8 cellular contexts compared by ENCODE assay signal in the genomic region with DNA sequence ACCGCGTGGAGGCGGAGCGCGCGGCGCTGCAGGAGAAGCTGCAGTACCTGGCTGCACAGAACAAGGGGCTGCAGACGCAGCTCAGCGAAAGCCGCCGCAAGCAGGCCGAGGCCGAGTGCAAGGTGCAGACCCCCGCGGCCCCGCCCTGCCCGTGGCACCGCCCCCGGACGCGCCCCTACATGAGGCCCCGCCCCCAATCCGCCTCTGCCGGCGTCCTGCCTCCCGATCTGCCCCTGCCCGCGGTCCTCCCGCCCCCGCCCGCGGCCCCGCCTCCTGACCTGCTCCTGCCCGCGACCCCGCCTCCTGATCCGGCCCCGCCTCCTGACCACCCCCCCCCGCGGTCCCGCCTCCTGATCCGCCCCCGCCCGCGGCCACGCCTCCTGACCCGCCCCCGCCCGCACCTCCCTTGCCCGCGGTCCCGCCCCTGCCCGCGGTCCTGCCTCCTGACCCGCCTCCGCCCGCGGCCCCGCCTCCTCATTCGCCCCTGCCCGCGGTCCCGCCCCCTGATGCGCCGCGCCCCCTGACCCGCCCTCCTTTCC. TPM values are rescaled to one million over a fixed set of nuclear protein-coding genes. Genes with fewer than 3 reads are reported as not detected.
DNase-seq lines count a peak whose midpoint lies in the region; ATAC-seq and TF ChIP-seq lines count a peak whose summit lies in the region.

No MANE protein-coding gene starts in this region.

- no peak overlapping the region for H4K8ac ChIP-seq in neuronal stem cell (ENCODE audit: low read depth, low read length)

- intact Hi-C loops in transverse colon (cut with DNase I; ENCODE audit: low total_unique reads) (no loop called here), gastrocnemius medialis (cut with DNase I; ENCODE audit: low total_unique reads) (no loop called here)

- peak overlapping the region; percentile 96 for H3K18ac ChIP-seq in neuronal stem cell (ENCODE audit: low read length)

- H3K4ac ChIP-seq in neuronal stem cell (ENCODE audit: low read length), result no peak overlapping the region

- WGBS in neuronal stem cell (ENCODE audit: extremely low coverage in 2 of 2, insufficient read length in 2 of 2, insufficient replicate concordance in 1 of 2), 2 donors, result no CpG with 5 or more reads among the region's 67 CpGs
- 9% methylated on average over 22 of the region's 67 CpGs; no CpG with 5 or more reads in 1 of the 2 donors for WGBS in transverse colon (ENCODE audit: low coverage in 1 of 2), 2 donors

- peak overlapping the region; percentile 82 for H3K14ac ChIP-seq in neuronal stem cell (ENCODE audit: low read length)

- DNase-seq in NCI-H510A (lab: John Stamatoyannopoulos, UW), result peak; percentile 21
- no peak for DNase-seq in NCI-H510A treated with DMSO at 0.1 percent for 48 hours (lab: John Stamatoyannopoulos, UW)
- peak; percentile 85 for DNase-seq in activated CD8-positive, alpha-beta memory T cell treated with anti-CD3 and anti-CD28 coated beads, Interleukin-2, amount 50 U/mL, for 48 hours
- peak; percentile 88 for DNase-seq in epithelial cell of esophagus (ENCODE audit: low read depth)
- DNase-seq in neuronal stem cell (ENCODE audit: low spot score), result peak; percentile 93
- DNase-seq in transverse colon, result peak; percentile 81
- DNase-seq in gastrocnemius medialis, result no peak

- H2AK5ac ChIP-seq in neuronal stem cell (ENCODE audit: low read depth, low read length), result no peak overlapping the region

- H2BK15ac ChIP-seq in neuronal stem cell (ENCODE audit: low read length), result peak overlapping the region; percentile 96

- H4K91ac ChIP-seq in neuronal stem cell (ENCODE audit: low read depth, low read length, poor library complexity), result no peak overlapping the region

- H3K9me3 ChIP-seq in neuronal stem cell (replicated peaks in 1 of 2; ENCODE audit: control insufficient read depth in 2 of 2, insufficient read depth in 1 of 2, low read depth in 1 of 2, low read length in 2 of 2) (no peaks in the 10 kb centered on the region), transverse colon (no peaks in the 10 kb centered on the region), gastrocnemius medialis (no peaks in the 10 kb centered on the region)

- TF ChIP-seq EP300 in transverse colon (IDR thresholded peaks at IDR 0.05; ENCODE audit: low read depth), result no peak

- peak overlapping the region; percentile 58 for H2BK12ac ChIP-seq in neuronal stem cell (ENCODE audit: low read length)

- H3K9ac ChIP-seq in neuronal stem cell (ENCODE audit: low read depth, low read length, poor library complexity), result peak overlapping the region; percentile 95

- H3K23ac ChIP-seq in neuronal stem cell (ENCODE audit: low read depth, low read length, poor library complexity), result peak overlapping the region; percentile 97

- peak overlapping the region; percentile 45 for H2AFZ ChIP-seq in neuronal stem cell (ENCODE audit: low read length)

- no peak overlapping the region for H3K27ac ChIP-seq in neuronal stem cell (replicated peaks; ENCODE audit: low read length)
- H3K27ac ChIP-seq in transverse colon, result no peak overlapping the region
- H3K27ac ChIP-seq in gastrocnemius medialis, result no peak overlapping the region

- TF ChIP-seq POLR2A in transverse colon (IDR thresholded peaks at IDR 0.05), result no peak
- no peak for TF ChIP-seq POLR2A in gastrocnemius medialis (IDR thresholded peaks at IDR 0.05)

- peaks cover 2% of the 10 kb centered on the region for H3K79me1 ChIP-seq in neuronal stem cell (ENCODE audit: low read depth, low read length)

- peak overlapping the region; percentile 99 for H3K4me2 ChIP-seq in neuronal stem cell (ENCODE audit: insufficient read depth, low read length, poor library complexity, severe bottlenecking)

- H3K4me3 ChIP-seq in epithelial cell of esophagus (ENCODE audit: low read length) (peak overlapping the region; percentile 29), neuronal stem cell (ENCODE audit: low read length in 2 of 2) (peak overlapping the region; percentile 29 to 82), transverse colon (peak overlapping the region in 2 of 4 donors; percentile 21 to 32), gastrocnemius medialis (no peak overlapping the region)

- in situ Hi-C loops in transverse colon (cut with MboI; ENCODE audit: low pct_ligation_motif_present in 1 of 4, low pct_unique_long_range_greater_than_20kb in 1 of 4, low sequenced_read_pairs in 3 of 4) (no loop called here), gastrocnemius medialis (cut with MboI; ENCODE audit: low sequenced_read_pairs in 4 of 4) (no loop called here)

- H2BK120ac ChIP-seq in neuronal stem cell (ENCODE audit: low read depth, low read length), result no peak overlapping the region

- peak overlapping the region; percentile 53 for H2BK5ac ChIP-seq in neuronal stem cell (ENCODE audit: low read length)

- ATAC-seq in GM21367 (IDR thresholded peaks at IDR 0.05; ENCODE audit: unreplicated experiment), result no peak
- ATAC-seq in gastrocnemius medialis, result no peak

- peaks cover 11 to 20% of the 10 kb centered on the region in 2 donors for H3K4me1 ChIP-seq in neuronal stem cell (ENCODE audit: control insufficient read depth in 2 of 2, insufficient read depth in 1 of 2, low read depth in 1 of 2, low read length in 2 of 2)
- peaks cover 9 to 28% (median 19%) of the 10 kb centered on the region in 4 donors for H3K4me1 ChIP-seq in transverse colon
- H3K4me1 ChIP-seq in gastrocnemius medialis, result no peaks in the 10 kb centered on the region

- H3K27me3 ChIP-seq in neuronal stem cell (ENCODE audit: control insufficient read depth in 3 of 3, insufficient read depth in 3 of 3, low read depth in 1 of 3, low read length in 3 of 3), result peaks cover 0 to 47% (median 12%) of the 10 kb centered on the region in 3 experiments
- peaks cover 78% of the 10 kb centered on the region for H3K27me3 ChIP-seq in transverse colon
- H3K27me3 ChIP-seq in gastrocnemius medialis, result peaks cover 29 to 55% (median 47%) of the 10 kb centered on the region in 3 donors

- no peak for TF ChIP-seq CTCF in epithelial cell of esophagus (IDR thresholded peaks at IDR 0.05; ENCODE audit: insufficient read depth, low read depth, low read length, missing control alignments)
- no peak for TF ChIP-seq CTCF in transverse colon (IDR thresholded peaks at IDR 0.05)
- no peak for TF ChIP-seq CTCF in gastrocnemius medialis (IDR thresholded peaks at IDR 0.05 in 4 of 5, conservative IDR thresholded peaks at IDR 0.05 in 1 of 5)

- H3K36me3 ChIP-seq in neuronal stem cell (replicated peaks in 1 of 2; ENCODE audit: control insufficient read depth in 2 of 2, insufficient read depth in 2 of 2, low read length in 2 of 2), result peaks cover under 1 to 3% of the 10 kb centered on the region in 2 donors
- H3K36me3 ChIP-seq in transverse colon, result no peaks in the 10 kb centered on the region
- no peaks in the 10 kb centered on the region for H3K36me3 ChIP-seq in gastrocnemius medialis

RNA-seq across cellular contexts. Expression of a gene that starts 11.7 kb away (rescaled TPM):
- 21.9 TPM for polyA plus RNA-seq in neuronal stem cell (2013, experiment 1 of 2)
- polyA plus RNA-seq in neuronal stem cell (2013, experiment 2 of 2), result 22.3 TPM
- total RNA-seq in transverse colon (under 1 TPM in 1 of 4 donors, not detected in 3; 0.16 TPM), gastrocnemius medialis (not detected)

RNA-seq across cellular contexts. Expression of a gene that starts 25.8 kb away (rescaled TPM):
- polyA plus RNA-seq in neuronal stem cell (2013, experiment 1 of 2), result 0.17 TPM
- 0.24 TPM for polyA plus RNA-seq in neuronal stem cell (2013, experiment 2 of 2)
- 1 to 10 TPM in 1 of 4 donors, under 1 TPM in 1, not detected in 2; 0.79 to 1.5 TPM for total RNA-seq in transverse colon
- 1 to 10 TPM in 1 of 4 donors, not detected in 3; 2.1 TPM for total RNA-seq in gastrocnemius medialis

RNA-seq across cellular contexts. Expression of a gene that starts 32.5 kb away (rescaled TPM):
- polyA plus RNA-seq in neuronal stem cell (2013, experiment 1 of 2), result 7.4 TPM
- 7.5 TPM for polyA plus RNA-seq in neuronal stem cell (2013, experiment 2 of 2)
- total RNA-seq in transverse colon (10 to 100 TPM in 3 of 4 donors, 1 to 10 TPM in 1; 8.5 to 65.8 (median 15.0) TPM), gastrocnemius medialis (10 to 100 TPM; 17.5 to 24.6 (median 20.4) TPM)

RNA-seq across cellular contexts. Expression of a gene that starts 41.2 kb away (rescaled TPM):
- polyA plus RNA-seq in neuronal stem cell (2013, experiment 1 of 2), result 32.5 TPM
- 32.3 TPM for polyA plus RNA-seq in neuronal stem cell (2013, experiment 2 of 2)
- total RNA-seq in transverse colon (100 to 1,000 TPM in 1 of 4 donors, 10 to 100 TPM in 3; 11.9 to 125 (median 20.9) TPM), gastrocnemius medialis (10 to 100 TPM; 17.7 to 41.7 (median 32.9) TPM)

RNA-seq across cellular contexts. Expression of a gene that starts 52.1 kb away (rescaled TPM):
- polyA plus RNA-seq in neuronal stem cell (2013, experiment 1 of 2), result 1.3 TPM
- 1.9 TPM for polyA plus RNA-seq in neuronal stem cell (2013, experiment 2 of 2)
- total RNA-seq in transverse colon (1 to 10 TPM in 1 of 4 donors, not detected in 3; 1.4 TPM), gastrocnemius medialis (1 to 10 TPM in 2 of 4 donors, under 1 TPM in 1, not detected in 1; 0.62 to 2.6 (median 1.5) TPM)

Comparison
In these comparisons a context has a peak if more than half of its experiments do, and no peak if none do; other contexts are left out.
1. DNase-seq: peak in NCI-H510A (single experiment), activated CD8-positive, alpha-beta memory T cell treated with anti-CD3 and anti-CD28 coated beads, Interleukin-2, amount 50 U/mL, for 48 hours (single experiment), epithelial cell of esophagus (single experiment), neuronal stem cell (single experiment) and transverse colon (single experiment); none in NCI-H510A treated with DMSO at 0.1 percent for 48 hours (single experiment) and gastrocnemius medialis (0 of 2).
2. H3K4me3 ChIP-seq: peak in epithelial cell of esophagus (single experiment) and neuronal stem cell (2 of 2); none in gastrocnemius medialis (0 of 4).